In genomic region chr3:53821631-53822068, GRCh38 we compare ENCODE assay signal across 11 cellular contexts. TPM values are rescaled to one million over a fixed set of nuclear protein-coding genes. Genes with fewer than 3 reads are reported as not detected.
DNase-seq lines count a peak whose midpoint lies in the region; ATAC-seq and TF ChIP-seq lines count a peak whose summit lies in the region.
"Had no signal": no experiment of that assay in that cellular context is flagged by ENCODE, and none has a peak within 500 bp of the region (broad histone marks: within the 10 kb centered on the region; RNA-seq: fewer than 3 reads in every experiment).

No MANE protein-coding gene starts in this region.

- TF ChIP-seq CTCF in GM13977 (IDR thresholded peaks at IDR 0.05; ENCODE audit: extremely low read depth, insufficient read depth, missing control alignments) (no peak), neural crest cell (conservative IDR thresholded peaks at IDR 0.05) (no peak)

- no peaks in the 10 kb centered on the region for H3K27me3 Mint-ChIP-seq in neural crest cell (ENCODE audit: low read depth)

- H3K27ac Mint-ChIP-seq in neural crest cell (ENCODE audit: unreplicated experiment): peak overlapping the region; percentile 75

- no peak overlapping the region for H3K4me3 Mint-ChIP-seq in neural crest cell

- DNase-seq in GM13977 (ENCODE audit: low spot score): peak; percentile 33
- DNase-seq in SHP77 treated with DMSO at 0.1 percent for 48 hours (lab: John Stamatoyannopoulos, UW): peak; percentile 11
- DNase-seq in neural crest cell (ENCODE audit: low read depth, low spot score): no peak
- DNase-seq in activated CD8-positive, alpha-beta memory T cell treated with anti-CD3 and anti-CD28 coated beads, Interleukin-2, amount 50 U/mL, for 4 hours: no peak
- no peak for DNase-seq in stimulated activated naive CD4-positive, alpha-beta T cell treated with Interleukin-2 at 50 U/mL for 16 hours (lab: John Stamatoyannopoulos, UW)
- no peak for DNase-seq in NCI-H82 treated with DMSO at 0.1 percent for 48 hours (lab: John Stamatoyannopoulos, UW; ENCODE audit: unreplicated experiment)
- DNase-seq: brain microvascular endothelial cell, NCI-H187 treated with DMSO at 0.1 percent for 48 hours, uterus had no signal

- H3K4me1 Mint-ChIP-seq in neural crest cell: no peaks in the 10 kb centered on the region

- in situ Hi-C loops in GM13977 (cut with MboI; ENCODE audit: low pct_unique_long_range_greater_than_20kb, low sequenced_read_pairs, unreplicated experiment): no loop called here

- ATAC-seq in HG02759 (IDR thresholded peaks at IDR 0.05; ENCODE audit: unreplicated experiment) (peak; percentile 71), HG03442 (IDR thresholded peaks at IDR 0.05; ENCODE audit: unreplicated experiment) (no peak)

- no peaks in the 10 kb centered on the region for H3K9me3 Mint-ChIP-seq in neural crest cell

- no peaks in the 10 kb centered on the region for H3K36me3 Mint-ChIP-seq in neural crest cell (ENCODE audit: low read depth)

RNA-seq across cellular contexts. Expression of gene CHDH, which starts 24.6 kb away (rescaled TPM):
- total RNA-seq in neural crest cell: 3.0 and 4.3 TPM in 2 replicates

RNA-seq across cellular contexts. Expression of gene IL17RB, which starts 24.7 kb away (rescaled TPM):
- total RNA-seq in neural crest cell: 2.4 and 3.1 TPM in 2 replicates

Comparison
In these comparisons a context has a peak if more than half of its experiments do, and no peak if none do; other contexts are left out.
1. DNase-seq: peak in GM13977 (single experiment) and SHP77 treated with DMSO at 0.1 percent for 48 hours (single experiment); none in neural crest cell (single experiment), activated CD8-positive, alpha-beta memory T cell treated with anti-CD3 and anti-CD28 coated beads, Interleukin-2, amount 50 U/mL, for 4 hours (single experiment), stimulated activated naive CD4-positive, alpha-beta T cell treated with Interleukin-2 at 50 U/mL for 16 hours (single experiment) and NCI-H82 treated with DMSO at 0.1 percent for 48 hours (single experiment).